In genomic region chr16:20221208-20221607, GRCh38 we compare ENCODE assay signal across 8 cellular contexts.
"Had no signal": no experiment of that assay in that cellular context is flagged by ENCODE, and none has a peak within 500 bp of the region (broad histone marks: within the 10 kb centered on the region; RNA-seq: fewer than 3 reads in every experiment).

No MANE protein-coding gene starts in this region.

- FAIRE-seq: HTR-8/SVneo had no signal

- H3K36me3 ChIP-seq: HAP-1 had no signal

- H3K4me1 ChIP-seq: HAP-1 had no signal

- H3K4me3 ChIP-seq: GM23248, HAP-1 had no signal

- H2AFZ ChIP-seq: GM23248 had no signal

- H3K9me3 ChIP-seq: HAP-1 had no signal

- DNase-seq: GM23248, GOT3, H7, HFFc6, KG1 had no signal

- H3K27ac ChIP-seq: GM23248 had no signal

- ATAC-seq: HCT116 had no signal

- H3K9ac ChIP-seq: GM23248 had no signal
